In genomic region chr4:3498407-3498806, GRCh38 we compare ENCODE assay signal across 35 cellular contexts. TPM values are rescaled to one million over a fixed set of nuclear protein-coding genes. Genes with fewer than 3 reads are reported as not detected.
"Had no signal": no experiment of that assay in that cellular context is flagged by ENCODE, and none has a peak within 500 bp of the region (broad histone marks: within the 10 kb centered on the region; RNA-seq: fewer than 3 reads in every experiment).

No MANE protein-coding gene starts in this region.

- H3K9me3 Mint-ChIP-seq: activated CD4-positive, alpha-beta memory T cell treated with anti-CD3 and anti-CD28 coated beads, Interleukin-2, amount 10 ng/mL, durations not matched to agents 7 days and 5 days; activated CD4-positive, alpha-beta T cell treated with anti-CD3 and anti-CD28 coated beads, Interleukin-2, amount 10 ng/mL, durations not matched to agents 7 days and 5 days; activated naive CD4-positive, alpha-beta T cell treated with anti-CD3 and anti-CD28 coated beads, Interleukin-2, amount 10 ng/mL, durations not matched to agents 7 days and 5 days; activated naive CD4-positive, alpha-beta T cell treated with anti-CD3 and anti-CD28 coated beads, Interleukin-2, amount 50 U/mL, for 24 hours; activated naive CD8-positive, alpha-beta T cell treated with anti-CD3 and anti-CD28 coated beads for 36 hours; activated T-cell treated with anti-CD3 and anti-CD28 coated beads, Interleukin-2, amount 50 U/mL, for 24 hours; activated T-helper 2 cell treated with anti-CD3 and anti-CD28 coated beads, Interferon-gamma antibody, Interleukin-2, Interleukin-4, amounts not matched to agents 10 μg/mL and 5 μg/mL and 100 μg/mL, durations not matched to agents 14 hours and 24 hours and 36 hours; central memory CD8-positive, alpha-beta T cell; T-helper 1 cell treated with Interleukin-12 subunit alpha and Interleukin-12 subunit beta and Interleukin-4 antibody, amounts not matched to agents 30 μg/mL and 1 μg/mL, for 36 hours; T-helper 2 cell treated with Interferon-gamma antibody and Interleukin-4, amounts not matched to agents 5 μg/mL and 100 μg/mL, for 36 hours had no signal

- H3K4me3 Mint-ChIP-seq: activated CD4-positive, alpha-beta memory T cell treated with anti-CD3 and anti-CD28 coated beads, Interleukin-2, amount 10 ng/mL, durations not matched to agents 7 days and 5 days; activated CD4-positive, alpha-beta T cell treated with anti-CD3 and anti-CD28 coated beads for 36 hours; activated CD4-positive, alpha-beta T cell treated with anti-CD3 and anti-CD28 coated beads, Interleukin-2, amount 10 ng/mL, durations not matched to agents 7 days and 5 days; activated CD8-positive, alpha-beta memory T cell treated with anti-CD3 and anti-CD28 coated beads, Interleukin-2, amount 10 ng/mL, durations not matched to agents 7 days and 5 days; activated CD8-positive, alpha-beta T cell treated with anti-CD3 and anti-CD28 coated beads, Interleukin-2, amount 10 ng/mL, durations not matched to agents 7 days and 5 days; activated naive CD4-positive, alpha-beta T cell treated with anti-CD3 and anti-CD28 coated beads, Interleukin-2, amount 10 ng/mL, durations not matched to agents 7 days and 5 days; activated naive CD4-positive, alpha-beta T cell treated with anti-CD3 and anti-CD28 coated beads, Interleukin-2, amount 50 U/mL, for 24 hours; activated naive CD8-positive, alpha-beta T cell treated with anti-CD3 and anti-CD28 coated beads for 36 hours; activated T-cell treated with anti-CD3 and anti-CD28 coated beads, Interleukin-2, amount 50 U/mL, for 24 hours; central memory CD8-positive, alpha-beta T cell; T-helper 1 cell treated with Interleukin-12 subunit alpha and Interleukin-12 subunit beta and Interleukin-4 antibody, amounts not matched to agents 30 μg/mL and 1 μg/mL, for 36 hours; T-helper 2 cell treated with Interferon-gamma antibody and Interleukin-4, amounts not matched to agents 5 μg/mL and 100 μg/mL, for 36 hours had no signal

- ATAC-seq: activated CD4-positive, alpha-beta T cell treated with anti-CD3 and anti-CD28 coated beads for 36 hours; activated CD8-positive, alpha-beta memory T cell treated with anti-CD3 and anti-CD28 coated beads, Interleukin-2, amount 10 ng/mL, durations not matched to agents 7 days and 5 days; activated CD8-positive, alpha-beta T cell treated with anti-CD3 and anti-CD28 coated beads, Interleukin-2, amount 10 ng/mL, durations not matched to agents 7 days and 5 days; body of pancreas had no signal

- H3K27me3 Mint-ChIP-seq: central memory CD8-positive, alpha-beta T cell had no signal

- H3K4me3 ChIP-seq: adrenal gland, body of pancreas, breast epithelium had no signal

- H3K27me3 ChIP-seq: body of pancreas had no signal

- H3K9me3 ChIP-seq: adrenal gland, body of pancreas, breast epithelium had no signal

- H3K36me3 ChIP-seq: brain microvascular endothelial cell, breast epithelium had no signal

- DNase-seq: activated CD4-positive, alpha-beta memory T cell treated with anti-CD3 and anti-CD28 coated beads, Interleukin-2, amount 10 ng/mL, durations not matched to agents 7 days and 5 days; activated CD4-positive, alpha-beta T cell treated with anti-CD3 and anti-CD28 coated beads for 1 hour; activated CD4-positive, alpha-beta T cell treated with anti-CD3 and anti-CD28 coated beads for 36 hours; activated CD4-positive, alpha-beta T cell treated with anti-CD3 and anti-CD28 coated beads for 48 hours; activated CD4-positive, alpha-beta T cell treated with anti-CD3 and anti-CD28 coated beads, Interleukin-2, amount 10 ng/mL, durations not matched to agents 7 days and 5 days; activated CD4-positive, alpha-beta T cell treated with anti-CD3 and anti-CD28 coated beads, Interleukin-2, amount 50 U/mL, for 48 hours; activated CD4-positive, CD25-positive, alpha-beta regulatory T cell; activated CD8-positive, alpha-beta memory T cell treated with anti-CD3 and anti-CD28 coated beads for 24 hours; activated CD8-positive, alpha-beta memory T cell treated with anti-CD3 and anti-CD28 coated beads, Interleukin-2, amount 10 ng/mL, durations not matched to agents 7 days and 5 days; activated CD8-positive, alpha-beta memory T cell treated with anti-CD3 and anti-CD28 coated beads, Interleukin-2, amount 50 U/mL, for 48 hours; activated CD8-positive, alpha-beta T cell treated with anti-CD3 and anti-CD28 coated beads, Interleukin-2, amount 10 ng/mL, durations not matched to agents 7 days and 5 days; activated effector memory CD4-positive, alpha-beta T cell treated with Interleukin-2 at 50 U/mL for 16 hours; activated gamma-delta T cell; activated naive CD4-positive, alpha-beta T cell treated with anti-CD3 and anti-CD28 coated beads, Interleukin-2, amount 10 ng/mL, durations not matched to agents 7 days and 5 days; activated naive CD4-positive, alpha-beta T cell treated with Interleukin-2 at 50 U/mL for 16 hours; activated naive CD8-positive, alpha-beta T cell treated with anti-CD3 and anti-CD28 coated beads for 36 hours; activated T-cell treated with anti-CD3 and anti-CD28 coated beads, Interleukin-2, amount 50 U/mL, for 24 hours; activated T-cell treated with anti-CD3 and anti-CD28 coated beads, Interleukin-2, amount 50 U/mL, for 48 hours; amniotic stem cell; aorta; body of pancreas; brain microvascular endothelial cell; cerebellar nuclear complex; T-helper 1 cell; T-helper 2 cell; T-helper 9 cell had no signal

- H3K36me3 Mint-ChIP-seq: activated naive CD8-positive, alpha-beta T cell treated with anti-CD3 and anti-CD28 coated beads for 36 hours had no signal

- H3K4me1 ChIP-seq: body of pancreas, breast epithelium had no signal

- H3K27ac Mint-ChIP-seq: activated CD4-positive, alpha-beta memory T cell treated with anti-CD3 and anti-CD28 coated beads, Interleukin-2, amount 10 ng/mL, durations not matched to agents 7 days and 5 days; activated CD4-positive, alpha-beta T cell treated with anti-CD3 and anti-CD28 coated beads for 36 hours; activated CD4-positive, alpha-beta T cell treated with anti-CD3 and anti-CD28 coated beads, Interleukin-2, amount 10 ng/mL, durations not matched to agents 7 days and 5 days; activated CD8-positive, alpha-beta memory T cell treated with anti-CD3 and anti-CD28 coated beads, Interleukin-2, amount 10 ng/mL, durations not matched to agents 7 days and 5 days; activated CD8-positive, alpha-beta T cell treated with anti-CD3 and anti-CD28 coated beads, Interleukin-2, amount 10 ng/mL, durations not matched to agents 7 days and 5 days; activated naive CD4-positive, alpha-beta T cell treated with anti-CD3 and anti-CD28 coated beads, Interleukin-2, amount 10 ng/mL, durations not matched to agents 7 days and 5 days; activated naive CD4-positive, alpha-beta T cell treated with anti-CD3 and anti-CD28 coated beads, Interleukin-2, amount 50 U/mL, for 24 hours; activated naive CD8-positive, alpha-beta T cell treated with anti-CD3 and anti-CD28 coated beads for 36 hours; activated T-cell treated with anti-CD3 and anti-CD28 coated beads, Interleukin-2, amount 50 U/mL, for 24 hours; activated T-helper 2 cell treated with anti-CD3 and anti-CD28 coated beads, Interferon-gamma antibody, Interleukin-2, Interleukin-4, amounts not matched to agents 10 μg/mL and 5 μg/mL and 100 μg/mL, durations not matched to agents 14 hours and 24 hours and 36 hours; T-helper 1 cell treated with Interleukin-12 subunit alpha and Interleukin-12 subunit beta and Interleukin-4 antibody, amounts not matched to agents 30 μg/mL and 1 μg/mL, for 36 hours; T-helper 2 cell treated with Interferon-gamma antibody and Interleukin-4, amounts not matched to agents 5 μg/mL and 100 μg/mL, for 36 hours had no signal

- H3K27ac ChIP-seq: adrenal gland, body of pancreas, brain microvascular endothelial cell, breast epithelium, VCaP had no signal

RNA-seq across cellular contexts. Expression of gene DOK7, which starts 35.3 kb away (rescaled TPM):
- total RNA-seq: activated CD4-positive, alpha-beta memory T cell treated with anti-CD3 and anti-CD28 coated beads, Interleukin-2, amount 10 ng/mL, durations not matched to agents 7 days and 5 days; activated CD4-positive, alpha-beta T cell treated with anti-CD3 and anti-CD28 coated beads for 36 hours; activated CD4-positive, alpha-beta T cell treated with anti-CD3 and anti-CD28 coated beads, Interleukin-2, amount 10 ng/mL, durations not matched to agents 7 days and 5 days; activated CD8-positive, alpha-beta memory T cell treated with anti-CD3 and anti-CD28 coated beads, Interleukin-2, amount 10 ng/mL, durations not matched to agents 7 days and 5 days; activated CD8-positive, alpha-beta T cell treated with anti-CD3 and anti-CD28 coated beads, Interleukin-2, amount 10 ng/mL, durations not matched to agents 7 days and 5 days; activated naive CD8-positive, alpha-beta T cell treated with anti-CD3 and anti-CD28 coated beads for 36 hours; activated T-helper 2 cell treated with anti-CD3 and anti-CD28 coated beads, Interferon-gamma antibody, Interleukin-2, Interleukin-4, amounts not matched to agents 10 μg/mL and 5 μg/mL and 100 μg/mL, durations not matched to agents 14 hours and 24 hours and 36 hours; astrocyte had no signal

RNA-seq across cellular contexts. Expression of gene HGFAC, which starts 56.6 kb away (rescaled TPM):
- total RNA-seq: activated CD4-positive, alpha-beta memory T cell treated with anti-CD3 and anti-CD28 coated beads, Interleukin-2, amount 10 ng/mL, durations not matched to agents 7 days and 5 days; activated CD4-positive, alpha-beta T cell treated with anti-CD3 and anti-CD28 coated beads for 36 hours; activated CD8-positive, alpha-beta memory T cell treated with anti-CD3 and anti-CD28 coated beads, Interleukin-2, amount 10 ng/mL, durations not matched to agents 7 days and 5 days; activated CD8-positive, alpha-beta T cell treated with anti-CD3 and anti-CD28 coated beads, Interleukin-2, amount 10 ng/mL, durations not matched to agents 7 days and 5 days; activated naive CD8-positive, alpha-beta T cell treated with anti-CD3 and anti-CD28 coated beads for 36 hours; activated T-helper 2 cell treated with anti-CD3 and anti-CD28 coated beads, Interferon-gamma antibody, Interleukin-2, Interleukin-4, amounts not matched to agents 10 μg/mL and 5 μg/mL and 100 μg/mL, durations not matched to agents 14 hours and 24 hours and 36 hours had no signal
